In genomic region chr2:137202310-137202709, GRCh38 we compare ENCODE assay signal across 16 cellular contexts.
DNase-seq lines count a peak whose midpoint lies in the region; ATAC-seq, FAIRE-seq and TF ChIP-seq lines count a peak whose summit lies in the region.
"Had no signal": no experiment of that assay in that cellular context is flagged by ENCODE, and none has a peak within 500 bp of the region (broad histone marks: within the 10 kb centered on the region; RNA-seq: fewer than 3 reads in every experiment).

No MANE protein-coding gene starts in this region.

- DNase-seq in HPDE6-E6E7 (ENCODE audit: extremely low spot score) (peak; percentile 14), NCI-H526 treated with DMSO at 0.1 percent for 48 hours (lab: John Stamatoyannopoulos, UW) (peak; percentile 8), bronchial epithelial cell (ENCODE audit: low read depth) (peak; percentile 40), islet precursor cell (peak; percentile 71), type B pancreatic cell (ENCODE audit: extremely low spot score, unreplicated experiment) (no peak)
- DNase-seq: CD4-positive, alpha-beta T cell; MV-4-11; NCI-H1417; NCI-H2029 treated with DMSO at 0.1 percent for 48 hours; NCI-H226; NCI-H69 had no signal

- H3K27ac Mint-ChIP-seq in type B pancreatic cell = no peak overlapping the region
- H3K27ac Mint-ChIP-seq: B cell; CD4-positive, alpha-beta T cell had no signal

- peaks cover 3% of the 10 kb centered on the region for H3K36me3 Mint-ChIP-seq in type B pancreatic cell

- no peak for TF ChIP-seq CTCF in bronchial epithelial cell (IDR thresholded peaks at IDR 0.05; ENCODE audit: insufficient read depth, low read length, severe bottlenecking)
- no peak for TF ChIP-seq CTCF in type B pancreatic cell (conservative IDR thresholded peaks at IDR 0.05)

- no peak overlapping the region for H3K4me3 ChIP-seq in bronchial epithelial cell (ENCODE audit: low read depth, low read length)
- H3K4me3 ChIP-seq: HAP-1, PC-9 had no signal

- ATAC-seq in HG03571 (IDR thresholded peaks at IDR 0.05; ENCODE audit: unreplicated experiment) (no peak), GM21381 (IDR thresholded peaks at IDR 0.05; ENCODE audit: unreplicated experiment) (no peak)

- H3K4me3 Mint-ChIP-seq in type B pancreatic cell = no peak overlapping the region
- H3K4me3 Mint-ChIP-seq: B cell; CD4-positive, alpha-beta T cell had no signal

- H3K27me3 ChIP-seq in bronchial epithelial cell (ENCODE audit: control insufficient read depth, insufficient read depth, low read length) = no peaks in the 10 kb centered on the region

- peaks cover 31% of the 10 kb centered on the region for H3K27me3 Mint-ChIP-seq in type B pancreatic cell
- H3K27me3 Mint-ChIP-seq: B cell; CD4-positive, alpha-beta T cell had no signal

- H3K4me1 Mint-ChIP-seq in type B pancreatic cell (ENCODE audit: unreplicated experiment) = peaks cover 5% of the 10 kb centered on the region
- H3K4me1 Mint-ChIP-seq: B cell had no signal

- H3K36me3 ChIP-seq in bronchial epithelial cell (ENCODE audit: control insufficient read depth, insufficient read depth, low read length) = no peaks in the 10 kb centered on the region
- H3K36me3 ChIP-seq: HAP-1 had no signal

- FAIRE-seq in bronchial epithelial cell (lab: Jason Lieb, UNC) = no peak

- no peaks in the 10 kb centered on the region for H3K9me3 Mint-ChIP-seq in type B pancreatic cell
- H3K9me3 Mint-ChIP-seq: CD4-positive, alpha-beta T cell had no signal
